20 cellular contexts compared by ENCODE assay signal in genomic region chr2:135952891-135953290, GRCh38. TPM values are rescaled to one million over a fixed set of nuclear protein-coding genes. Genes with fewer than 3 reads are reported as not detected.
DNase-seq lines count a peak whose midpoint lies in the region; ATAC-seq lines count a peak whose summit lies in the region.
"Had no signal": no experiment of that assay in that cellular context is flagged by ENCODE, and none has a peak within 500 bp of the region (broad histone marks: within the 10 kb centered on the region; RNA-seq: fewer than 3 reads in every experiment).

No MANE protein-coding gene starts in this region.

- no peak overlapping the region for H3K4me2 ChIP-seq in mesenchymal stem cell (ENCODE audit: low read length, poor library complexity, severe bottlenecking)
- H3K4me2 ChIP-seq: GM23338 had no signal

- DNase-seq in NOMO-1 (lab: John Stamatoyannopoulos, UW; ENCODE audit: unreplicated experiment in 2 of 2) (peak; percentile 5 to 27), NOMO-1 treated with dmso at 0.1 percent for 144 hours (lab: John Stamatoyannopoulos, UW; ENCODE audit: unreplicated experiment) (no peak), MV-4-11 (lab: John Stamatoyannopoulos, UW) (peak; percentile 65), amniotic epithelial cell (ENCODE audit: low read depth) (peak; percentile 82), mesenchymal stem cell (peak; percentile 83), AG08396 (ENCODE audit: low spot score) (no peak)
- DNase-seq: CD8-positive, alpha-beta T cell; DMS79; Kasumi-1; NCI-H1436 treated with DMSO at 0.1 percent for 48 hours; NCI-H2029 treated with DMSO at 0.1 percent for 48 hours; NCI-H2171 treated with DMSO at 0.1 percent for 48 hours; NCI-H446 treated with DMSO at 0.1 percent for 48 hours; NCI-H774 had no signal

- no peak overlapping the region for H2AK5ac ChIP-seq in mesenchymal stem cell (ENCODE audit: low read length, severe bottlenecking)

- H2BK5ac ChIP-seq in mesenchymal stem cell (ENCODE audit: low read depth, low read length, poor library complexity, severe bottlenecking) = no peak overlapping the region

- 100% methylated on average over 1 of the region's 5 CpGs for WGBS in mesenchymal stem cell

- no peak overlapping the region for H3K4ac ChIP-seq in mesenchymal stem cell (ENCODE audit: low read depth in 1 of 2, low read length in 2 of 2)

- no peak overlapping the region for H2BK15ac ChIP-seq in mesenchymal stem cell (ENCODE audit: low read depth, poor library complexity, severe bottlenecking)

- no peak overlapping the region for H3K14ac ChIP-seq in mesenchymal stem cell (ENCODE audit: low read length in 2 of 2)

- H3K27ac ChIP-seq in mesenchymal stem cell (ENCODE audit: low read length, poor library complexity, severe bottlenecking) = no peak overlapping the region
- H3K27ac ChIP-seq: 22Rv1, SK-N-MC had no signal

- ATAC-seq in HG03460 (IDR thresholded peaks at IDR 0.05; ENCODE audit: unreplicated experiment) = no peak
- no peak for ATAC-seq in HG03045 (IDR thresholded peaks at IDR 0.05; ENCODE audit: unreplicated experiment)
- ATAC-seq: CD8-positive, alpha-beta T cell; GM23338; Panc1 had no signal

- H2BK12ac ChIP-seq in mesenchymal stem cell (ENCODE audit: low read length in 2 of 2) = no peak overlapping the region

- H3K9me3 ChIP-seq in mesenchymal stem cell (ENCODE audit: control insufficient read depth, low read length) = no peaks in the 10 kb centered on the region

- H3K4me1 ChIP-seq in mesenchymal stem cell (ENCODE audit: control insufficient read depth, insufficient read depth, low read depth, low read length) = peaks cover 3% of the 10 kb centered on the region

- no peak overlapping the region for H4K91ac ChIP-seq in mesenchymal stem cell (ENCODE audit: low read length)

- H3K4me3 ChIP-seq in mesenchymal stem cell (ENCODE audit: insufficient read depth in 1 of 2, low read depth in 1 of 2, low read length in 2 of 2) = no peak overlapping the region
- H3K4me3 ChIP-seq: GM23338, SK-N-MC had no signal

- peaks cover 4 to 33% of the 10 kb centered on the region in 2 experiments for H3K36me3 ChIP-seq in mesenchymal stem cell (ENCODE audit: control insufficient read depth in 1 of 2, insufficient read depth in 2 of 2, low read depth in 1 of 2, low read length in 2 of 2)

- no peak overlapping the region for H4K8ac ChIP-seq in mesenchymal stem cell (ENCODE audit: low read length)

- H2AFZ ChIP-seq in mesenchymal stem cell (ENCODE audit: low read depth, low read length) = no peak overlapping the region
- H2AFZ ChIP-seq: GM23338 had no signal

- H3K18ac ChIP-seq in mesenchymal stem cell (ENCODE audit: low read depth in 1 of 2, low read length in 2 of 2) = no peak overlapping the region

- H3K79me1 ChIP-seq in mesenchymal stem cell (replicated peaks; ENCODE audit: low read length, poor library complexity, severe bottlenecking) = peaks cover 22% of the 10 kb centered on the region

- no peaks in the 10 kb centered on the region for H3K27me3 ChIP-seq in mesenchymal stem cell (ENCODE audit: control insufficient read depth in 1 of 2, insufficient read depth in 1 of 2, low read length in 2 of 2)

- no peak overlapping the region for H3K9ac ChIP-seq in mesenchymal stem cell (ENCODE audit: low read length)

- H3K23ac ChIP-seq in mesenchymal stem cell (ENCODE audit: low read length in 2 of 2) = no peak overlapping the region

- no peak overlapping the region for H2BK120ac ChIP-seq in mesenchymal stem cell (ENCODE audit: low read depth, low read length)

RNA-seq across cellular contexts. Expression of gene DARS1, which starts 32.5 kb away (rescaled TPM):
- 62.0 TPM for polyA plus RNA-seq in mesenchymal stem cell (2013, experiment 1 of 2)
- polyA plus RNA-seq in mesenchymal stem cell (2013, experiment 2 of 2) = 68.1 TPM

Comparison
In these comparisons a context has a peak if more than half of its experiments do, and no peak if none do; other contexts are left out.
1. DNase-seq: peak in NOMO-1 (2 of 2), MV-4-11 (single experiment), amniotic epithelial cell (single experiment) and mesenchymal stem cell (single experiment); none in NOMO-1 treated with dmso at 0.1 percent for 144 hours (single experiment) and AG08396 (single experiment).